In the genomic region with DNA sequence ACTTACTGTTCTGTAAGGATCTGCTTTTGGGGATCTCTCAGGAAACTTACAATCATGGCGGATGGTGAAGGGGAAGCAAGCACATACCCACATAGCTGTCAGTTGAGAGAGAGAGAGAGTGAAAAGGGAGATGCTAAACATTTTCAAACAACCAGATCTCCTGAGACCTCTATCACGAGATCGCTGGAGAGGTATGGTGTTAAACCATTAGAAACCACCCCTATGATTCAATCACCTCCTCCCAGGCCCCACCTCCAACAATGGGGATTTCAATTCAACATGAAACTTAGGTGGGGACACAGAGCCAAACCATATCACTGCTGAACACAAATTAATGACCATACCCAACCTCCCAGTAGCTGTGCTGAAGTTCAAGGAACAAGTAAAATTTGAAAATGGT, we compare ENCODE assay signal across 9 cellular contexts. TPM values are rescaled to one million over a fixed set of nuclear protein-coding genes. Genes with fewer than 3 reads are reported as not detected.
"Had no signal": no experiment of that assay in that cellular context is flagged by ENCODE, and none has a peak within 500 bp of the region (broad histone marks: within the 10 kb centered on the region; RNA-seq: fewer than 3 reads in every experiment).

No MANE protein-coding gene starts in this region.

- DNase-seq: GM23248, GOT3, H7, H9, HCEC 1CT, HFFc6 had no signal

- H3K4me1 Mint-ChIP-seq: H9 had no signal

- H3K4me3 ChIP-seq: GM23248, HAP-1 had no signal

- H3K4me3 Mint-ChIP-seq: H9, HFFc6 had no signal

- H3K9me3 ChIP-seq: HAP-1 had no signal

- H2AFZ ChIP-seq: GM23248 had no signal

- ATAC-seq: HCT116 had no signal

- H3K9ac ChIP-seq: GM23248 had no signal

- H3K27ac Mint-ChIP-seq: H9, HFFc6 had no signal

- H3K36me3 ChIP-seq: HAP-1 had no signal

- H3K4me1 ChIP-seq: HAP-1 had no signal

- FAIRE-seq: H54 had no signal

- H3K27ac ChIP-seq: GM23248 had no signal

RNA-seq across cellular contexts. Expression of a gene that starts 48.2 kb away (rescaled TPM):
- total RNA-seq: GM23248, H7, H9, HFFc6 had no signal
- polyA plus RNA-seq: GM23248 had no signal
